ENCODE assay signal across 22 cellular contexts in the genomic region with DNA sequence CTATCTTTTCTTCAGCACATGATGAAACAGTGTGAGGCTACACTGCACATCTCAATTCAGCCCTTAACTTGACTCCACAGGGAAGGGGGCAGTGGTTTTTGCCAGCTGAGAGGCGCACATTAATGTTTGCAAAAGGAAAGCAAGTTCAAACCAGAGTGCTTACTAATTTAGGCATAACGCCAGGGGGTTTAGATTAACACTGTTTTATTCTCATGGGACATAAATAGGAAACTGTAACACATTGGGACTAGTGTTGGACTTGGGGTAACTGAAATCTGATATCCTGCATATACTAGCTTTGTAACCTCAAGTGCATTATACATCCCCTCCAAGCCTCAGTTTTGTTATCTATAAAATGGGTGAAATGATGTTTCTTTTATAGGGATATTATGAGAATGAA.
A peak's percentile ranks its signal among the peaks of the same experiment; 100 is the strongest.
DNase-seq lines count a peak whose midpoint lies in the region; ATAC-seq and TF ChIP-seq lines count a peak whose summit lies in the region.
"Had no signal": no experiment of that assay in that cellular context is flagged by ENCODE, and none has a peak within 500 bp of the region (broad histone marks: within the 10 kb centered on the region; RNA-seq: fewer than 3 reads in every experiment).

No MANE protein-coding gene starts in this region.

- H3K9me3 ChIP-seq in BLaER1 treated with 17β-estradiol and CSF1 and Interleukin-3, amounts not matched to agents 10 nM and 100 nM (replicated peaks in 1 of 11): no peaks in the 10 kb centered on the region
- H3K9me3 ChIP-seq: gastroesophageal sphincter had no signal

- DNase-seq in H4 (ENCODE audit: low spot score): peak; percentile 11
- peak; percentile 20 for DNase-seq in astrocyte of the hippocampus (ENCODE audit: low read depth, low spot score)
- DNase-seq in fibroblast of mammary gland (ENCODE audit: low read depth): peak; percentile 26
- no peak for DNase-seq in middle frontal gyrus (ENCODE audit: extremely low spot score, low spot score)
- DNase-seq in substantia nigra (lab: John Stamatoyannopoulos, UW): no peak
- DNase-seq: caudate nucleus; CD8-positive, alpha-beta memory T cell; DMS53; GF-D8; hypothalamus; KBM-7; NCI-H187; NCI-H510A; RPMI8226; T-helper 17 cell had no signal

- H3K27me3 ChIP-seq in BLaER1 treated with 17β-estradiol and CSF1 and Interleukin-3, amounts not matched to agents 10 nM and 100 nM: no peaks in the 10 kb centered on the region
- H3K27me3 ChIP-seq: gastroesophageal sphincter had no signal

- peak overlapping the region in 8 of 11 experiments; percentile 23 to 65 (median 42); a peak in 14 of 22 replicates for H3K4me2 ChIP-seq in BLaER1 treated with 17β-estradiol and CSF1 and Interleukin-3, amounts not matched to agents 10 nM and 100 nM

- peaks cover 0 to 19% (median 11%) of the 10 kb centered on the region in 10 experiments; a peak in 15 of 20 replicates for H3K4me1 ChIP-seq in BLaER1 treated with 17β-estradiol and CSF1 and Interleukin-3, amounts not matched to agents 10 nM and 100 nM
- H3K4me1 ChIP-seq: gastroesophageal sphincter had no signal

- no peak for ATAC-seq in activated CD4-positive, CD25-positive, alpha-beta regulatory T cell treated with anti-CD3 and anti-CD28 coated beads, Interleukin-2, amount 50 U/mL, for 24 hours
- ATAC-seq: gastroesophageal sphincter, HCT116, T-helper 17 cell had no signal

- H4K20me1 ChIP-seq in BLaER1 treated with 17β-estradiol and CSF1 and Interleukin-3, amounts not matched to agents 10 nM and 100 nM: no peaks in the 10 kb centered on the region

- no peak overlapping the region for H3K4me3 ChIP-seq in BLaER1 treated with 17β-estradiol and CSF1 and Interleukin-3, amounts not matched to agents 10 nM and 100 nM
- no peak overlapping the region for H3K4me3 ChIP-seq in fibroblast of mammary gland (ENCODE audit: control insufficient read depth, low read depth, low read length)
- H3K4me3 ChIP-seq: gastroesophageal sphincter, SK-N-MC had no signal

- no peaks in the 10 kb centered on the region for H3K36me3 ChIP-seq in BLaER1 treated with 17β-estradiol and CSF1 and Interleukin-3, amounts not matched to agents 10 nM and 100 nM
- H3K36me3 ChIP-seq: gastroesophageal sphincter had no signal

- no peak for TF ChIP-seq CTCF in fibroblast of mammary gland (conservative IDR thresholded peaks at IDR 0.05; ENCODE audit: control insufficient read depth, insufficient read depth, low read depth, low read length)

- no peak overlapping the region for H3K9ac ChIP-seq in BLaER1 treated with 17β-estradiol and CSF1 and Interleukin-3, amounts not matched to agents 10 nM and 100 nM

- no peak overlapping the region for H3K27ac ChIP-seq in BLaER1 treated with 17β-estradiol and CSF1 and Interleukin-3, amounts not matched to agents 10 nM and 100 nM
- H3K27ac ChIP-seq in substantia nigra (ENCODE audit: low read depth, low read length, poor library complexity, severe bottlenecking): no peak overlapping the region
- H3K27ac ChIP-seq: epithelial cell of prostate, gastroesophageal sphincter, SK-N-MC, VCaP had no signal

Comparison
In these comparisons a context has a peak if more than half of its experiments do, and no peak if none do; other contexts are left out.
1. DNase-seq: peak in H4 (single experiment), astrocyte of the hippocampus (single experiment) and fibroblast of mammary gland (single experiment); none in middle frontal gyrus (single experiment) and substantia nigra (0 of 49).